In genomic region chr1:205472737-205473565, GRCh38 we compare ENCODE assay signal across 34 cellular contexts. TPM values are rescaled to one million over a fixed set of nuclear protein-coding genes. Genes with fewer than 3 reads are reported as not detected.
DNase-seq lines count a peak whose midpoint lies in the region; ATAC-seq, FAIRE-seq and TF ChIP-seq lines count a peak whose summit lies in the region.
"Had no signal": no experiment of that assay in that cellular context is flagged by ENCODE, and none has a peak within 500 bp of the region (broad histone marks: within the 10 kb centered on the region; RNA-seq: fewer than 3 reads in every experiment).

No MANE protein-coding gene starts in this region.

- H3K27me3 ChIP-seq in HepG2 (ENCODE audit: control insufficient read depth in 1 of 2, insufficient read depth in 2 of 2, low read length in 2 of 2), result peaks cover 0 to 9% of the 10 kb centered on the region in 2 experiments; a peak in 2 of 5 replicates
- no peaks in the 10 kb centered on the region for H3K27me3 ChIP-seq in right lobe of liver
- H3K27me3 ChIP-seq in effector memory CD4-positive, alpha-beta T cell (replicated peaks; ENCODE audit: control insufficient read depth, insufficient read depth, low read length, poor library complexity, severe bottlenecking), result peaks cover 4% of the 10 kb centered on the region
- no peaks in the 10 kb centered on the region for H3K27me3 ChIP-seq in prostate gland (replicated peaks; ENCODE audit: insufficient read depth)

- in situ Hi-C loops in HepG2 (cut with HindIII; ENCODE audit: extremely low pct_ligation_motif_present, low pct_unique_long_range_greater_than_20kb), result no loop called here

- H3K9me3 ChIP-seq in HepG2 (ENCODE audit: low read length) (no peaks in the 10 kb centered on the region; the same call in 1 of the 2 replicates), right lobe of liver (no peaks in the 10 kb centered on the region), prostate gland (no peaks in the 10 kb centered on the region)
- H3K9me3 ChIP-seq in effector memory CD4-positive, alpha-beta T cell (ENCODE audit: control insufficient read depth, low read length), result no peaks in the 10 kb centered on the region

- no peak for TF ChIP-seq RAD21 in HepG2 (CRISPR knock-in tag; IDR thresholded peaks at IDR 0.05)

- 19% methylated on average over 9 of the region's 13 CpGs for WGBS in HepG2 (ENCODE audit: low lambda C conversion rate)
- WGBS in right lobe of liver (ENCODE audit: insufficient coverage, low coverage, low lambda C conversion rate, missing lambda C conversion rate), result 29% methylated on average over 11 of the region's 13 CpGs
- WGBS in prostate gland, result 20% methylated on average over 13 of the region's 13 CpGs

- H3K4me3 ChIP-seq in HepG2 (replicated peaks in 1 of 3; ENCODE audit: insufficient read depth in 1 of 3, low read depth in 2 of 3, low read length in 3 of 3) (no peak overlapping the region), right lobe of liver (no peak overlapping the region), prostate gland (no peak overlapping the region)
- H3K4me3 ChIP-seq in effector memory CD4-positive, alpha-beta T cell (ENCODE audit: insufficient read depth, low read depth, low read length, poor library complexity, severe bottlenecking), result no peak overlapping the region
- H3K4me3 ChIP-seq: gastroesophageal sphincter, K562, SJCRH30, stomach, tibial nerve had no signal

- CTCF ChIA-PET in HepG2 (lab: Yijun Ruan, JAX; ENCODE audit: low intra/inter-chr PET ratio, low total read pairs), result no interaction called here

- POLR2A ChIA-PET in HepG2 (lab: Yijun Ruan, JAX), result no interaction called here

- H3K4me2 ChIP-seq in HepG2 (ENCODE audit: low read depth, low read length), result no peak overlapping the region

- no peaks in the 10 kb centered on the region for H4K20me1 ChIP-seq in HepG2 (ENCODE audit: insufficient read depth, low read length)

- peak; percentile 52; the same call in 1 of the 3 replicates for ATAC-seq in HepG2
- no peak for ATAC-seq in right lobe of liver
- ATAC-seq: activated CD4-positive, alpha-beta T cell treated with anti-CD3 and anti-CD28 coated beads for 36 hours; activated naive CD8-positive, alpha-beta T cell treated with anti-CD3 and anti-CD28 coated beads, Interleukin-2, amount 50 U/mL, for 24 hours; gastroesophageal sphincter; K562; left ventricle myocardium superior; naive thymus-derived CD4-positive, alpha-beta T cell; T-helper 17 cell had no signal

- FAIRE-seq in HepG2 (lab: Jason Lieb, UNC), result no peak
- FAIRE-seq: endothelial cell of umbilical vein, islet of Langerhans, K562, small intestine had no signal

- DNase-seq in HepG2 (ENCODE audit: low spot score) (no peak), right lobe of liver (no peak), SK-N-DZ (ENCODE audit: low spot score) (peak; percentile 62), iPS-NIHi11 (ENCODE audit: low spot score) (peak; percentile 55), prostate gland (ENCODE audit: low spot score) (no peak)
- no peak for DNase-seq in effector memory CD4-positive, alpha-beta T cell
- no peak for DNase-seq in activated CD4-positive, CD25-positive, alpha-beta regulatory T cell treated with anti-CD3 and anti-CD28 coated beads, Interleukin-2, amount 50 U/mL, for 72 hours
- DNase-seq: activated CD4-positive, alpha-beta T cell treated with anti-CD3 and anti-CD28 coated beads for 36 hours; activated gamma-delta T cell treated with Interleukin-2 at 50 U/mL for 16 hours; activated naive CD8-positive, alpha-beta T cell treated with anti-CD3 and anti-CD28 coated beads, Interleukin-2, amount 50 U/mL, for 24 hours; activated T-cell treated with anti-CD3 and anti-CD28 coated beads, Interleukin-2, amount 50 U/mL, for 24 hours; Caco-2; dermis blood vessel endothelial cell; DND-41; left ventricle myocardium superior; naive thymus-derived CD4-positive, alpha-beta T cell; NCI-H1105 treated with DMSO at 0.1 percent for 48 hours; NCI-H2029 treated with DMSO at 0.1 percent for 48 hours; NCI-H510A; retina; SJCRH30; small intestine; stimulated activated CD8-positive, alpha-beta memory T cell treated with anti-CD3 and anti-CD28 coated beads, Interleukin-4, amount 100 ng/mL, for 48 hours; stomach; T-helper 17 cell had no signal

- TF ChIP-seq POLR2A in HepG2 (IDR thresholded peaks at IDR 0.05; ENCODE audit: insufficient read depth in 1 of 2, low read depth in 2 of 2, low read length in 2 of 2) (no peak), right lobe of liver (IDR thresholded peaks at IDR 0.05) (no peak), prostate gland (IDR thresholded peaks at IDR 0.05) (no peak)

- H2AFZ ChIP-seq in HepG2 (ENCODE audit: low read length), result no peak overlapping the region

- no peaks in the 10 kb centered on the region for H3K79me2 ChIP-seq in HepG2 (ENCODE audit: insufficient read depth, low read length)

- TF ChIP-seq CTCF in HepG2 (CRISPR knock-in tag; IDR thresholded peaks at IDR 0.05) (no peak), right lobe of liver (IDR thresholded peaks at IDR 0.05) (no peak), prostate gland (IDR thresholded peaks at IDR 0.05) (no peak)

- no TSS peak for BruUV-seq in HepG2 (replicated peaks; lab: Mats Ljungman, UMichigan)

- H3K36me3 ChIP-seq in HepG2 (replicated peaks in 1 of 2; ENCODE audit: control insufficient read depth in 1 of 2, insufficient read depth in 2 of 2, low read length in 2 of 2) (no peaks in the 10 kb centered on the region), right lobe of liver (no peaks in the 10 kb centered on the region), prostate gland (no peaks in the 10 kb centered on the region)
- no peaks in the 10 kb centered on the region for H3K36me3 ChIP-seq in effector memory CD4-positive, alpha-beta T cell (ENCODE audit: control insufficient read depth, insufficient read depth, low read length)
- H3K36me3 ChIP-seq: gastroesophageal sphincter, SJCRH30, stomach, tibial nerve had no signal

- TF ChIP-seq EP300 in HepG2 (IDR thresholded peaks at IDR 0.05; ENCODE audit: low read depth in 2 of 2, low read length in 2 of 2) (no peak), HepG2 (CRISPR knock-in tag; IDR thresholded peaks at IDR 0.05; ENCODE audit: borderline replicate concordance) (no peak)

- H3K27ac ChIP-seq in HepG2 (ENCODE audit: extremely low read length, insufficient read depth, low read length), result no peak overlapping the region
- no peak overlapping the region for H3K27ac ChIP-seq in right lobe of liver
- H3K27ac ChIP-seq in effector memory CD4-positive, alpha-beta T cell (ENCODE audit: insufficient read depth, low read length, poor library complexity, severe bottlenecking), result no peak overlapping the region
- no peak overlapping the region for H3K27ac ChIP-seq in prostate gland
- H3K27ac ChIP-seq: C4-2B, gastroesophageal sphincter, SJCRH30, stomach, tibial nerve had no signal

- intact Hi-C loops in HepG2 (cut with micrococcal nuclease; ENCODE audit: unreplicated experiment) (no loop called here), right lobe of liver (cut with DNase I) (no loop called here), prostate gland (cut with DNase I) (no loop called here)

- H3K4me1 ChIP-seq in HepG2 (ENCODE audit: insufficient read depth, low read length) (no peaks in the 10 kb centered on the region), right lobe of liver (no peaks in the 10 kb centered on the region), prostate gland (replicated peaks) (no peaks in the 10 kb centered on the region)
- no peaks in the 10 kb centered on the region for H3K4me1 ChIP-seq in effector memory CD4-positive, alpha-beta T cell (ENCODE audit: control insufficient read depth, insufficient read depth, low read length, poor library complexity, severe bottlenecking)
- H3K4me1 ChIP-seq: Caco-2 had no signal

- no peak overlapping the region for H3K9ac ChIP-seq in HepG2 (ENCODE audit: insufficient read depth, low read depth, low read length)

RNA-seq across cellular contexts. Expression of gene BLACAT1, which starts 17.1 kb away (rescaled TPM):
- total RNA-seq in HepG2 (2016; rRNA removed; fragmentation: Illumina TruSeq; extraction: Trizol) (0.42 and 1.2 TPM in 2 replicates), right lobe of liver (under 1 TPM in 1 of 6 experiments, not detected in 5; 0.06 TPM), prostate gland (1 to 10 TPM in 1 of 2 donors, not detected in 1; 6.8 TPM)
- total RNA-seq in HepG2 (2016; cell fraction: cytosol; rRNA removed; fragmentation: Illumina TruSeq; extraction: Trizol; ENCODE audit: low read depth), result 0.18 TPM in 1 of 2 replicates, not detected in the other
- 0.28 and 1.4 TPM in 2 replicates for total RNA-seq in HepG2 (2016; cell fraction: insoluble cytoplasmic fraction; rRNA removed; fragmentation: Illumina TruSeq; extraction: Trizol)
- 0.10 and 0.28 TPM in 2 replicates for total RNA-seq in HepG2 (2016; cell fraction: membrane; rRNA removed; fragmentation: Illumina TruSeq; extraction: Trizol)
- total RNA-seq in HepG2 (2016; cell fraction: nucleus; rRNA removed; fragmentation: Illumina TruSeq; extraction: Trizol), result 2.8 and 3.4 TPM in 2 replicates
- 2.7 and 2.8 TPM in 2 replicates for polyA plus RNA-seq in HepG2 (2011; rRNA removed)
- 1.2 and 1.4 TPM in 2 replicates for polyA plus RNA-seq in HepG2 (2011; cell fraction: cytosol; rRNA removed)
- polyA plus RNA-seq in HepG2 (2011; cell fraction: nucleus; rRNA removed), result 6.9 and 7.0 TPM in 2 replicates
- polyA plus RNA-seq in HepG2 (2012), result 0.36 and 0.88 TPM in 2 replicates
- 0.07 and 0.09 TPM in 2 replicates for polyA plus RNA-seq in HepG2 (2016; cell fraction: cytosol; fragmentation: Illumina TruSeq; extraction: Trizol; ENCODE audit: low read depth)
- polyA plus RNA-seq in HepG2 (2016; cell fraction: insoluble cytoplasmic fraction; fragmentation: Illumina TruSeq; extraction: Trizol; ENCODE audit: low read depth), result 0.48 and 0.52 TPM in 2 replicates
- 0.12 and 0.19 TPM in 2 replicates for polyA plus RNA-seq in HepG2 (2016; cell fraction: membrane; fragmentation: Illumina TruSeq; extraction: Trizol; ENCODE audit: low read depth)
- 2.2 and 2.7 TPM in 2 replicates for polyA plus RNA-seq in HepG2 (2016; cell fraction: nucleus; fragmentation: Illumina TruSeq; extraction: Trizol; ENCODE audit: insufficient read depth, low read depth)
- polyA minus RNA-seq in HepG2 (2011; rRNA and poly(A)+ RNA removed; ENCODE audit: low replicate concordance), result 0.37 and 5.7 TPM in 2 replicates
- 0.79 and 0.97 TPM in 2 replicates for polyA minus RNA-seq in HepG2 (2011; cell fraction: cytosol; rRNA and poly(A)+ RNA removed)
- polyA minus RNA-seq in HepG2 (2011; cell fraction: nucleus; rRNA and poly(A)+ RNA removed), result 9.9 and 10.4 TPM in 2 replicates
- polyA plus RNA-seq in SK-N-DZ (2014; cell fraction: cytosol; rRNA removed), result 0.06 and 0.24 TPM in 2 replicates
- polyA plus RNA-seq in SK-N-DZ (2014; cell fraction: nucleus; rRNA removed), result not detected in 2 replicates
- total RNA-seq: dermis blood vessel endothelial cell, endothelial cell of umbilical vein, fibroblast of lung, gastroesophageal sphincter, left ventricle myocardium superior, RPMI7951 had no signal
- polyA plus RNA-seq: endothelial cell of umbilical vein, fibroblast of lung had no signal

RNA-seq across cellular contexts. Expression of gene CDK18, which starts 31.5 kb away (rescaled TPM):
- total RNA-seq in HepG2 (2016; rRNA removed; fragmentation: Illumina TruSeq; extraction: Trizol) (3.2 and 6.4 TPM in 2 replicates), right lobe of liver (10 to 100 TPM in 3 of 6 experiments, 1 to 10 TPM in 3; 6.3 to 22.3 (median 9.7) TPM), prostate gland (10 to 100 TPM; 11.1 to 16.2 TPM)
- total RNA-seq in HepG2 (2016; cell fraction: cytosol; rRNA removed; fragmentation: Illumina TruSeq; extraction: Trizol; ENCODE audit: low read depth), result 10.6 and 10.7 TPM in 2 replicates
- 3.6 and 7.0 TPM in 2 replicates for total RNA-seq in HepG2 (2016; cell fraction: insoluble cytoplasmic fraction; rRNA removed; fragmentation: Illumina TruSeq; extraction: Trizol)
- 8.3 and 10.4 TPM in 2 replicates for total RNA-seq in HepG2 (2016; cell fraction: membrane; rRNA removed; fragmentation: Illumina TruSeq; extraction: Trizol)
- 8.2 and 10.1 TPM in 2 replicates for total RNA-seq in HepG2 (2016; cell fraction: nucleus; rRNA removed; fragmentation: Illumina TruSeq; extraction: Trizol)
- polyA plus RNA-seq in HepG2 (2011; rRNA removed), result 38.8 and 45.3 TPM in 2 replicates
- 13.0 and 14.8 TPM in 2 replicates for polyA plus RNA-seq in HepG2 (2011; cell fraction: cytosol; rRNA removed)
- polyA plus RNA-seq in HepG2 (2011; cell fraction: nucleus; rRNA removed), result 224 and 255 TPM in 2 replicates
- polyA plus RNA-seq in HepG2 (2012), result 53.5 and 54.3 TPM in 2 replicates
- polyA plus RNA-seq in HepG2 (2016; cell fraction: cytosol; fragmentation: Illumina TruSeq; extraction: Trizol; ENCODE audit: low read depth), result 5.2 and 5.9 TPM in 2 replicates
- polyA plus RNA-seq in HepG2 (2016; cell fraction: insoluble cytoplasmic fraction; fragmentation: Illumina TruSeq; extraction: Trizol; ENCODE audit: low read depth), result 6.0 and 9.4 TPM in 2 replicates
- polyA plus RNA-seq in HepG2 (2016; cell fraction: membrane; fragmentation: Illumina TruSeq; extraction: Trizol; ENCODE audit: low read depth), result 11.2 and 12.4 TPM in 2 replicates
- 33.1 and 35.8 TPM in 2 replicates for polyA plus RNA-seq in HepG2 (2016; cell fraction: nucleus; fragmentation: Illumina TruSeq; extraction: Trizol; ENCODE audit: insufficient read depth, low read depth)
- 11.0 and 29.7 TPM in 2 replicates for polyA minus RNA-seq in HepG2 (2011; rRNA and poly(A)+ RNA removed; ENCODE audit: low replicate concordance)
- 14.7 and 23.4 TPM in 2 replicates for polyA minus RNA-seq in HepG2 (2011; cell fraction: cytosol; rRNA and poly(A)+ RNA removed)
- polyA minus RNA-seq in HepG2 (2011; cell fraction: nucleus; rRNA and poly(A)+ RNA removed), result 47.0 and 52.3 TPM in 2 replicates
- 0.47 and 0.77 TPM in 2 replicates for polyA plus RNA-seq in SK-N-DZ (2014; cell fraction: cytosol; rRNA removed)
- 0.18 and 1.0 TPM in 2 replicates for polyA plus RNA-seq in SK-N-DZ (2014; cell fraction: nucleus; rRNA removed)

RNA-seq across cellular contexts. Expression of gene LEMD1, which starts 51.1 kb away (rescaled TPM):
- total RNA-seq in HepG2 (2016; rRNA removed; fragmentation: Illumina TruSeq; extraction: Trizol) (0.84 and 2.3 TPM in 2 replicates), right lobe of liver (not detected), prostate gland (10 to 100 TPM in 1 of 2 donors, under 1 TPM in 1; 0.68 to 22.0 TPM)
- not detected in 2 replicates for total RNA-seq in HepG2 (2016; cell fraction: cytosol; rRNA removed; fragmentation: Illumina TruSeq; extraction: Trizol; ENCODE audit: low read depth)
- 0.79 and 2.7 TPM in 2 replicates for total RNA-seq in HepG2 (2016; cell fraction: insoluble cytoplasmic fraction; rRNA removed; fragmentation: Illumina TruSeq; extraction: Trizol)
- 0.62 and 0.74 TPM in 2 replicates for total RNA-seq in HepG2 (2016; cell fraction: membrane; rRNA removed; fragmentation: Illumina TruSeq; extraction: Trizol)
- 4.5 and 8.3 TPM in 2 replicates for total RNA-seq in HepG2 (2016; cell fraction: nucleus; rRNA removed; fragmentation: Illumina TruSeq; extraction: Trizol)
- 1.4 and 2.1 TPM in 2 replicates for polyA plus RNA-seq in HepG2 (2011; rRNA removed)
- polyA plus RNA-seq in HepG2 (2011; cell fraction: cytosol; rRNA removed), result 0.29 and 0.59 TPM in 2 replicates
- polyA plus RNA-seq in HepG2 (2011; cell fraction: nucleus; rRNA removed), result 5.5 and 6.9 TPM in 2 replicates
- polyA plus RNA-seq in HepG2 (2012), result 0.32 and 1.3 TPM in 2 replicates
- 0.42 TPM in 1 of 2 replicates, not detected in the other for polyA plus RNA-seq in HepG2 (2016; cell fraction: cytosol; fragmentation: Illumina TruSeq; extraction: Trizol; ENCODE audit: low read depth)
- polyA plus RNA-seq in HepG2 (2016; cell fraction: insoluble cytoplasmic fraction; fragmentation: Illumina TruSeq; extraction: Trizol; ENCODE audit: low read depth), result 1.2 TPM in 2 replicates
- 0.79 TPM in 1 of 2 replicates, not detected in the other for polyA plus RNA-seq in HepG2 (2016; cell fraction: membrane; fragmentation: Illumina TruSeq; extraction: Trizol; ENCODE audit: low read depth)
- polyA plus RNA-seq in HepG2 (2016; cell fraction: nucleus; fragmentation: Illumina TruSeq; extraction: Trizol; ENCODE audit: insufficient read depth, low read depth), result not detected in 2 replicates
- 2.3 and 20.4 TPM in 2 replicates for polyA minus RNA-seq in HepG2 (2011; rRNA and poly(A)+ RNA removed; ENCODE audit: low replicate concordance)
- polyA minus RNA-seq in HepG2 (2011; cell fraction: cytosol; rRNA and poly(A)+ RNA removed), result 2.9 and 3.3 TPM in 2 replicates
- 8.5 and 10.2 TPM in 2 replicates for polyA minus RNA-seq in HepG2 (2011; cell fraction: nucleus; rRNA and poly(A)+ RNA removed)
- not detected in 2 replicates for polyA plus RNA-seq in SK-N-DZ (2014; cell fraction: cytosol; rRNA removed)
- polyA plus RNA-seq in SK-N-DZ (2014; cell fraction: nucleus; rRNA removed), result not detected in 2 replicates
- total RNA-seq: Caco-2, dermis blood vessel endothelial cell, endothelial cell of umbilical vein, fibroblast of lung, gastroesophageal sphincter, left ventricle myocardium superior, M059J, RPMI7951, stomach, T-helper 17 cell, tibial nerve had no signal
- polyA plus RNA-seq: endothelial cell of umbilical vein; fibroblast of lung; naive thymus-derived CD4-positive, alpha-beta T cell had no signal

Comparison
In these comparisons a context has a peak if more than half of its experiments do, and no peak if none do; other contexts are left out.
1. DNase-seq: peak in SK-N-DZ (single experiment) and iPS-NIHi11 (single experiment); none in HepG2 (single experiment), right lobe of liver (0 of 3), effector memory CD4-positive, alpha-beta T cell (0 of 3), activated CD4-positive, CD25-positive, alpha-beta regulatory T cell treated with anti-CD3 and anti-CD28 coated beads, Interleukin-2, amount 50 U/mL, for 72 hours (single experiment) and prostate gland (single experiment).